ENCODE assay signal across 27 cellular contexts in the genomic region with DNA sequence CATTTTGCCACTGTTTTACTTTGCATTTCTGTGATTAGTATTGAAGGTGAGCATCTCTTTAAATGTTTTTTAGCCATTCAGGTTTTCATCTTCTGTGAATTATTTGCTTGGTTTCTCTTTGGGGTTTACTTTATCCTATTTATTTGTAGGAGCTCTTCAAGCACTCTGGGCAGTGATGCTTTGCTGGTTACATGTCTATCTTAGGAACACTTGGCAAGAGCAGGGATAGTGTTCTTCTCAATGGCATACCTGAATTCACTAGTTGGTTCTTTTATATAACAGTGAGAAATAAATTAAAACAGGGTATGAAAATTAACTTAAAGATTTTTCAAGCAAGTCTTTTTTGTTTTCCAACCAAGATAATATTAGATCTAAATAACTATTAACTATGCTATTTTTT.
"Had no signal": no experiment of that assay in that cellular context is flagged by ENCODE, and none has a peak within 500 bp of the region (broad histone marks: within the 10 kb centered on the region; RNA-seq: fewer than 3 reads in every experiment).

No MANE protein-coding gene starts in this region.

- H3K27ac Mint-ChIP-seq: natural killer cell treated with Interleukin-12 subunit alpha and Interleukin-12 subunit beta and Interleukin-15 and Interleukin-18, amount 100 ng/mL, for 72 hours; nephron progenitor cell; stimulated activated effector memory CD8-positive, alpha-beta T cell treated with anti-CD3 and anti-CD28 coated beads, Interleukin-12 subunit alpha, Interleukin-12 subunit beta, amount 100 ng/mL, for 72 hours; stimulated activated naive B cell treated with anti-CD40 and anti-IgM and Interleukin-4, amounts not matched to agents 10 μg/mL and 1 μg/mL and 100 μg/mL, for 72 hours; stimulated activated naive CD8-positive, alpha-beta T cell treated with anti-CD3 and anti-CD28 coated beads, Interleukin-15, Interleukin-2, amounts not matched to agents 100 ng/mL and 50 ng/mL, for 24 hours had no signal

- H3K36me3 ChIP-seq: neutrophil, pancreas, prostate gland, right atrium auricular region, right lobe of liver, sigmoid colon, stomach, thoracic aorta, thyroid gland, tibial nerve, upper lobe of left lung, vagina had no signal

- H3K9me3 ChIP-seq: neutrophil, pancreas, prostate gland, right atrium auricular region, right lobe of liver, sigmoid colon, stomach, thoracic aorta, thyroid gland, tibial nerve, upper lobe of left lung, vagina had no signal

- H3K4me3 Mint-ChIP-seq: natural killer cell treated with Interleukin-12 subunit alpha and Interleukin-12 subunit beta and Interleukin-15 and Interleukin-18, amount 100 ng/mL, for 72 hours; nephron progenitor cell; neural crest cell; stimulated activated effector memory CD8-positive, alpha-beta T cell treated with anti-CD3 and anti-CD28 coated beads, Interleukin-12 subunit alpha, Interleukin-12 subunit beta, amount 100 ng/mL, for 72 hours; stimulated activated naive B cell treated with anti-CD40 and anti-IgM and Interleukin-4, amounts not matched to agents 10 μg/mL and 1 μg/mL and 100 μg/mL, for 72 hours; stimulated activated naive CD8-positive, alpha-beta T cell treated with anti-CD3 and anti-CD28 coated beads, Interleukin-15, Interleukin-2, amounts not matched to agents 100 ng/mL and 50 ng/mL, for 24 hours had no signal

- H3K27ac ChIP-seq: neutrophil, pancreas, prostate gland, right atrium auricular region, right lobe of liver, sigmoid colon, stomach, thoracic aorta, thyroid gland, tibial nerve, upper lobe of left lung, vagina had no signal

- H3K27me3 ChIP-seq: pancreas, right atrium auricular region, right lobe of liver, sigmoid colon, thyroid gland, tibial nerve, upper lobe of left lung, vagina had no signal

- ATAC-seq: natural killer cell treated with Interleukin-12 subunit alpha and Interleukin-12 subunit beta and Interleukin-15 and Interleukin-18, amount 100 ng/mL, for 72 hours; pancreas; right lobe of liver; stimulated activated effector memory CD8-positive, alpha-beta T cell treated with anti-CD3 and anti-CD28 coated beads, Interleukin-12 subunit alpha, Interleukin-12 subunit beta, amount 100 ng/mL, for 72 hours; stimulated activated naive B cell treated with anti-CD40 and anti-IgM and Interleukin-4, amounts not matched to agents 10 μg/mL and 1 μg/mL and 100 μg/mL, for 72 hours had no signal

- H3K4me3 ChIP-seq: pancreas, prostate gland, right atrium auricular region, right lobe of liver, sigmoid colon, stomach, thoracic aorta, thyroid gland, tibial nerve, upper lobe of left lung, vagina had no signal

- DNase-seq: nephron progenitor cell; nucleus accumbens; pancreas; retina; right lobe of liver; sigmoid colon; small intestine; stimulated activated CD4-positive, alpha-beta T cell treated with anti-CD3 and anti-CD28 coated beads, Interleukin-15, amount 100 ng/mL, for 24 hours; stimulated activated CD4-positive, alpha-beta T cell treated with anti-CD3 and anti-CD28 coated beads, Interleukin-2, amount 100 ng/mL, for 24 hours; stimulated activated CD4-positive, alpha-beta T cell treated with anti-CD3 and anti-CD28 coated beads, Interleukin-2, amount 100 ng/mL, for 48 hours; stimulated activated CD4-positive, alpha-beta T cell treated with anti-CD3 and anti-CD28 coated beads, Interleukin-4, amount 100 ng/mL, for 24 hours; stimulated activated naive B cell treated with anti-CD40 and anti-IgM and Interleukin-4, amounts not matched to agents 10 μg/mL and 1 μg/mL and 100 μg/mL, for 72 hours; stimulated activated naive CD4-positive, alpha-beta T cell treated with Interleukin-2 at 50 U/mL for 16 hours; stomach; thyroid gland; trophoblast cell; upper lobe of left lung had no signal

- H3K36me3 Mint-ChIP-seq: natural killer cell treated with Interleukin-12 subunit alpha and Interleukin-12 subunit beta and Interleukin-15 and Interleukin-18, amount 100 ng/mL, for 72 hours; stimulated activated naive B cell treated with anti-CD40 and anti-IgM and Interleukin-4, amounts not matched to agents 10 μg/mL and 1 μg/mL and 100 μg/mL, for 72 hours had no signal

- H3K9me3 Mint-ChIP-seq: nephron progenitor cell; stimulated activated effector memory CD8-positive, alpha-beta T cell treated with anti-CD3 and anti-CD28 coated beads, Interleukin-12 subunit alpha, Interleukin-12 subunit beta, amount 100 ng/mL, for 72 hours; stimulated activated naive B cell treated with anti-CD40 and anti-IgM and Interleukin-4, amounts not matched to agents 10 μg/mL and 1 μg/mL and 100 μg/mL, for 72 hours had no signal

- H3K4me1 ChIP-seq: pancreas, prostate gland, thyroid gland, vagina had no signal

- H3K27me3 Mint-ChIP-seq: natural killer cell treated with Interleukin-12 subunit alpha and Interleukin-12 subunit beta and Interleukin-15 and Interleukin-18, amount 100 ng/mL, for 72 hours; stimulated activated naive B cell treated with anti-CD40 and anti-IgM and Interleukin-4, amounts not matched to agents 10 μg/mL and 1 μg/mL and 100 μg/mL, for 72 hours; stimulated activated naive CD8-positive, alpha-beta T cell treated with anti-CD3 and anti-CD28 coated beads, Interleukin-15, Interleukin-2, amounts not matched to agents 100 ng/mL and 50 ng/mL, for 24 hours had no signal
